21 cellular contexts compared by ENCODE assay signal in the genomic region with DNA sequence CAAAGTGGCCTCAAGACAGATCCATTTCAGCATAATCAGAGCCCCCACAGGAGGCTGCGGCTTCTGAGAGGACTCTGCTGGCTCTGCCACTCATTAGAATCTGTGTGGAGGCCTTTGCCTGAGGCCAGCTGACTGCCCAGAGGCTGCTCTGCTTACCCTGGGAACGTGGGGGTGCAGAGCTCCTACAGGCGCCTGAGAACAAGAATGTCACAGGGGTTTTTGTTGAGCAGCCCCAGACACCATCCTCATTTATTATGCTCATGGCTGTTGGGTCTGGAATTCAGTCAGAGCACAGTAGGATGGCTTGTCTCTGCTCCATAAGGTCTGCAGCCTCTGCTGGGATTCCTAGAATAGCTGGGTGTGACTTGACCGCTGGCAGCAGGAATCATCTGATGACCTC.
DNase-seq lines count a peak whose midpoint lies in the region; ATAC-seq and TF ChIP-seq lines count a peak whose summit lies in the region.
"Had no signal": no experiment of that assay in that cellular context is flagged by ENCODE, and none has a peak within 500 bp of the region (broad histone marks: within the 10 kb centered on the region; RNA-seq: fewer than 3 reads in every experiment).

No MANE protein-coding gene starts in this region.

- no peak overlapping the region for H4K5ac ChIP-seq in mesendoderm (ENCODE audit: low read length)

- H3K56ac ChIP-seq in mesendoderm (ENCODE audit: low read length) = no peak overlapping the region

- no peaks in the 10 kb centered on the region for H3K79me1 ChIP-seq in mesendoderm (ENCODE audit: low read length)

- H2AK5ac ChIP-seq in mesendoderm (ENCODE audit: low read length) = no peak overlapping the region

- H3K4me1 ChIP-seq in right atrium auricular region (no peaks in the 10 kb centered on the region), mesendoderm (ENCODE audit: control insufficient read depth, low read depth, low read length) (no peaks in the 10 kb centered on the region)
- H3K4me1 ChIP-seq: A549; BE2C; BLaER1 treated with 17β-estradiol and CSF1 and Interleukin-3, amounts not matched to agents 10 nM and 100 nM had no signal

- DNase-seq in right atrium auricular region (ENCODE audit: low spot score) = peak; percentile 9
- no peak for DNase-seq in Right ventricle myocardium superior
- peak; percentile 81 for DNase-seq in islet precursor cell
- DNase-seq in mesendoderm = peak; percentile 41
- DNase-seq in NCI-H2227 (lab: John Stamatoyannopoulos, UW; ENCODE audit: unreplicated experiment) = no peak
- no peak for DNase-seq in activated naive CD4-positive, alpha-beta T cell treated with anti-CD3 and anti-CD28 coated beads, Interleukin-2, amount 50 U/mL, for 16 hours
- DNase-seq: 8988T; ACHN; AML-193; BE2C; CD4-positive, alpha-beta T cell; CD8-positive, alpha-beta memory T cell; DMS 273 treated with DMSO at 0.1 percent for 48 hours; DMS79; EL; GF-D8; H9 had no signal

- no peak overlapping the region for H3K4me3 ChIP-seq in right atrium auricular region
- H3K4me3 ChIP-seq in mesendoderm (ENCODE audit: low read length) = no peak overlapping the region
- H3K4me3 ChIP-seq: A549; BLaER1 treated with 17β-estradiol and CSF1 and Interleukin-3, amounts not matched to agents 10 nM and 100 nM; GM23338 had no signal

- TF ChIP-seq CTCF in right atrium auricular region (IDR thresholded peaks at IDR 0.05) = no peak

- ATAC-seq in Right ventricle myocardium superior (ENCODE audit: poor library complexity) = no peak
- ATAC-seq: A549, GM23338, HCT116 had no signal

- no peak overlapping the region for H3K18ac ChIP-seq in mesendoderm (ENCODE audit: low read length)

- peaks cover 0 to 4% of the 10 kb centered on the region in 2 donors for H3K9me3 ChIP-seq in right atrium auricular region
- H3K9me3 ChIP-seq: A549, BE2C had no signal

- H2BK15ac ChIP-seq in mesendoderm (replicated peaks; ENCODE audit: low read depth) = no peak overlapping the region

- no peak overlapping the region for H3K4ac ChIP-seq in mesendoderm (ENCODE audit: low read depth, low read length)

- H3K36me3 ChIP-seq in right atrium auricular region = no peaks in the 10 kb centered on the region
- H3K36me3 ChIP-seq in mesendoderm (ENCODE audit: control insufficient read depth, insufficient read depth, low read length) = no peaks in the 10 kb centered on the region
- H3K36me3 ChIP-seq: BE2C; BLaER1 treated with 17β-estradiol and CSF1 and Interleukin-3, amounts not matched to agents 10 nM and 100 nM had no signal

- intact Hi-C loops in Right ventricle myocardium superior (cut with DNase I) = no loop called here

- H4K8ac ChIP-seq in mesendoderm (ENCODE audit: low read depth, low read length) = no peak overlapping the region

- H3K4me2 ChIP-seq in mesendoderm (ENCODE audit: low read length) = no peak overlapping the region
- H3K4me2 ChIP-seq: A549; BLaER1 treated with 17β-estradiol and CSF1 and Interleukin-3, amounts not matched to agents 10 nM and 100 nM; GM23338 had no signal

- no peak overlapping the region for H2BK120ac ChIP-seq in mesendoderm (ENCODE audit: low read depth, low read length)

- H3K23ac ChIP-seq in mesendoderm (ENCODE audit: low read length) = no peak overlapping the region

- H3K27ac ChIP-seq in right atrium auricular region (no peak overlapping the region), mesendoderm (ENCODE audit: low read depth, low read length) (no peak overlapping the region)
- H3K27ac ChIP-seq: A549; BLaER1 treated with 17β-estradiol and CSF1 and Interleukin-3, amounts not matched to agents 10 nM and 100 nM had no signal

- no CpG with 5 or more reads among the region's 4 CpGs for WGBS in mesendoderm (ENCODE audit: extremely low coverage, insufficient coverage, low lambda C conversion rate)

- H3K27me3 ChIP-seq in right atrium auricular region (no peaks in the 10 kb centered on the region), mesendoderm (ENCODE audit: insufficient read depth, low read length, poor library complexity) (no peaks in the 10 kb centered on the region)
- H3K27me3 ChIP-seq: BE2C; BLaER1 treated with 17β-estradiol and CSF1 and Interleukin-3, amounts not matched to agents 10 nM and 100 nM had no signal

- no peak overlapping the region for H2BK5ac ChIP-seq in mesendoderm (ENCODE audit: low read length)

- H3K79me2 ChIP-seq in mesendoderm (ENCODE audit: control insufficient read depth, insufficient read depth, low read length) = no peaks in the 10 kb centered on the region

- no peak overlapping the region for H3K9ac ChIP-seq in mesendoderm (ENCODE audit: low read length)
- H3K9ac ChIP-seq: BLaER1 treated with 17β-estradiol and CSF1 and Interleukin-3, amounts not matched to agents 10 nM and 100 nM had no signal

Comparison
In these comparisons a context has a peak if more than half of its experiments do, and no peak if none do; other contexts are left out.
1. DNase-seq: peak in right atrium auricular region (single experiment), islet precursor cell (single experiment) and mesendoderm (single experiment); none in Right ventricle myocardium superior (single experiment), NCI-H2227 (single experiment) and activated naive CD4-positive, alpha-beta T cell treated with anti-CD3 and anti-CD28 coated beads, Interleukin-2, amount 50 U/mL, for 16 hours (single experiment).